1 cellular context compared by ENCODE assay signal in genomic region chr11:119198925-119199324, GRCh38.
TF ChIP-seq lines count a peak whose summit lies in the region.

No MANE protein-coding gene starts in this region.

TF ChIP-seq in H1, 55 proteins besides CTCF, POLR2A, EP300 and RAD21:
- no peak for TF ChIP-seq POU5F1 (IDR thresholded peaks at IDR 0.05; ENCODE audit: low read depth, low read length)
- no peak for TF ChIP-seq BRCA1 (IDR thresholded peaks at IDR 0.05; ENCODE audit: low read depth, low read length)
- no peak for TF ChIP-seq TAF7 (optimal IDR thresholded peaks at IDR 0.05; ENCODE audit: borderline replicate concordance, low read depth, low read length)
- no peak for TF ChIP-seq SP1 (IDR thresholded peaks at IDR 0.05; ENCODE audit: low read depth, low read length)
- TF ChIP-seq USF2 (IDR thresholded peaks at IDR 0.05; ENCODE audit: low read length), result no peak
- TF ChIP-seq GABPA (IDR thresholded peaks at IDR 0.05; ENCODE audit: borderline replicate concordance, insufficient read depth, low read length), result no peak
- no peak for TF ChIP-seq SP4 (IDR thresholded peaks at IDR 0.05; ENCODE audit: low read length)
- TF ChIP-seq ASH2L (IDR thresholded peaks at IDR 0.05; ENCODE audit: low read length), result no peak
- no peak for TF ChIP-seq MAX (IDR thresholded peaks at IDR 0.05)
- no peak for TF ChIP-seq CTBP2 (IDR thresholded peaks at IDR 0.05; ENCODE audit: borderline replicate concordance, insufficient read depth, insufficient read length, low read length)
- TF ChIP-seq EZH2 (IDR thresholded peaks at IDR 0.05; ENCODE audit: low read depth, low read length, severe bottlenecking), result no peak
- TF ChIP-seq EGR1 (IDR thresholded peaks at IDR 0.05; ENCODE audit: borderline replicate concordance, low read depth, low read length), result no peak
- no peak for TF ChIP-seq TAF1 (IDR thresholded peaks at IDR 0.05; ENCODE audit: low read depth, low read length)
- TF ChIP-seq SRF (IDR thresholded peaks at IDR 0.05; ENCODE audit: low read depth, low read length), result no peak
- no peak for TF ChIP-seq ZNF274 (IDR thresholded peaks at IDR 0.05; ENCODE audit: borderline replicate concordance, extremely low read depth, low read length)
- TF ChIP-seq BCL11A (IDR thresholded peaks at IDR 0.05; ENCODE audit: low read depth in 2 of 2, low read length in 2 of 2), result no peak
- TF ChIP-seq SIX5 (IDR thresholded peaks at IDR 0.05; ENCODE audit: low read depth, low read length), result no peak
- TF ChIP-seq KDM1A (IDR thresholded peaks at IDR 0.05; ENCODE audit: borderline replicate concordance, low read length), result no peak
TF ChIP-seq in H1: peak in this region for 0.
